ENCODE assay signal across 1 cellular context in genomic region chr22:32951081-32951806, GRCh38.
TF ChIP-seq lines count a peak whose summit lies in the region.

No MANE protein-coding gene starts in this region.

TF ChIP-seq in WTC11, 78 proteins besides CTCF, POLR2A, EP300 and RAD21 (continued from another document):
- TF ChIP-seq AR (CRISPR knock-in tag; IDR thresholded peaks at IDR 0.05), result no peak
- no peak for TF ChIP-seq HMGA2 (CRISPR knock-in tag; IDR thresholded peaks at IDR 0.05)
- TF ChIP-seq RORB (CRISPR knock-in tag; IDR thresholded peaks at IDR 0.05), result no peak
- TF ChIP-seq E2F1 (CRISPR knock-in tag; IDR thresholded peaks at IDR 0.05), result no peak
- no peak for TF ChIP-seq AFF4 (CRISPR knock-in tag; IDR thresholded peaks at IDR 0.05; ENCODE audit: borderline replicate concordance)
- TF ChIP-seq ZNF138 (CRISPR knock-in tag; conservative IDR thresholded peaks at IDR 0.05), result no peak
TF ChIP-seq in WTC11: peak in this region for 0.
